Comparison of ENCODE assay signal across 1 cellular context in genomic region chr1:109395602-109396512, GRCh38.
TF ChIP-seq lines count a peak whose summit lies in the region.

No MANE protein-coding gene starts in this region.

TF ChIP-seq in GM23338, 12 proteins besides CTCF, POLR2A, EP300 and RAD21 (continued from another document):
- TF ChIP-seq REST (IDR thresholded peaks at IDR 0.05; ENCODE audit: unreplicated experiment) = no peak
- TF ChIP-seq NANOG (IDR thresholded peaks at IDR 0.05; ENCODE audit: borderline replicate concordance) = no peak
